ENCODE assay signal across 8 cellular contexts in genomic region chr11:65425971-65426838, GRCh38. TPM values are rescaled to one million over a fixed set of nuclear protein-coding genes. Genes with fewer than 3 reads are reported as not detected.
A peak's percentile ranks its signal among the peaks of the same experiment; 100 is the strongest.
DNase-seq lines count a peak whose midpoint lies in the region; ATAC-seq and TF ChIP-seq lines count a peak whose summit lies in the region.

No MANE protein-coding gene starts in this region.

- peak overlapping the region; percentile 83 for H3K4me3 ChIP-seq in endodermal cell (ENCODE audit: low read length)
- peak overlapping the region; percentile 74 for H3K4me3 ChIP-seq in naive thymus-derived CD4-positive, alpha-beta T cell (ENCODE audit: low read length)

- no peak for TF ChIP-seq CTCF in endodermal cell (conservative IDR thresholded peaks at IDR 0.05)

- H3K4me1 Mint-ChIP-seq in T-cell, result peaks cover 52 to 90% (median 52%) of the 10 kb centered on the region in 3 donors
- peaks cover 77% of the 10 kb centered on the region for H3K4me1 Mint-ChIP-seq in endodermal cell
- H3K4me1 Mint-ChIP-seq in naive thymus-derived CD4-positive, alpha-beta T cell, result peaks cover 44 to 80% (median 51%) of the 10 kb centered on the region in 7 donors

- no peaks in the 10 kb centered on the region for H3K27me3 ChIP-seq in endodermal cell (ENCODE audit: control insufficient read depth, insufficient read depth, low read length, poor library complexity, severe bottlenecking)
- H3K27me3 ChIP-seq in naive thymus-derived CD4-positive, alpha-beta T cell (ENCODE audit: control insufficient read depth in 2 of 2, insufficient read depth in 2 of 2, low read length in 2 of 2), result no peaks in the 10 kb centered on the region

- no peak overlapping the region for H3K27ac ChIP-seq in endodermal cell (ENCODE audit: low read depth, low read length)
- peak overlapping the region; percentile 98 for H3K27ac ChIP-seq in naive thymus-derived CD4-positive, alpha-beta T cell (ENCODE audit: low read depth, low read length)

- 56 to 83% methylated on average over 2 to 8 of the region's 9 CpGs for WGBS in endodermal cell (ENCODE audit: insufficient coverage in 1 of 2, insufficient read length in 1 of 2), 2 experiments

- H3K9me3 Mint-ChIP-seq in T-cell, result no peaks in the 10 kb centered on the region
- H3K9me3 Mint-ChIP-seq in endodermal cell, result no peaks in the 10 kb centered on the region
- H3K9me3 Mint-ChIP-seq in naive thymus-derived CD4-positive, alpha-beta T cell, result peaks cover 0 to 17% (median 0%) of the 10 kb centered on the region in 11 donors

- H3K4me3 Mint-ChIP-seq in T-cell, result peak overlapping the region; percentile 91 to 100 (median 98)
- peak overlapping the region; percentile 62 for H3K4me3 Mint-ChIP-seq in endodermal cell
- peak overlapping the region; percentile 92 to 100 (median 97) for H3K4me3 Mint-ChIP-seq in naive thymus-derived CD4-positive, alpha-beta T cell

- H3K4me1 ChIP-seq in endodermal cell (ENCODE audit: control insufficient read depth, insufficient read depth, low read length), result peaks cover 8% of the 10 kb centered on the region
- H3K4me1 ChIP-seq in naive thymus-derived CD4-positive, alpha-beta T cell (ENCODE audit: control insufficient read depth in 2 of 2, insufficient read depth in 2 of 2, low read length in 2 of 2), result peaks cover 47 to 48% of the 10 kb centered on the region in 2 donors

- peaks cover 9% of the 10 kb centered on the region for H3K36me3 ChIP-seq in endodermal cell (ENCODE audit: control insufficient read depth, insufficient read depth, low read length)
- H3K36me3 ChIP-seq in naive thymus-derived CD4-positive, alpha-beta T cell (ENCODE audit: control insufficient read depth in 2 of 3, insufficient read depth in 3 of 3, low read length in 3 of 3), result peaks cover 0 to 8% (median 0%) of the 10 kb centered on the region in 3 experiments

- DNase-seq in DMS53 treated with DMSO at 0.1 percent for 48 hours (lab: John Stamatoyannopoulos, UW; ENCODE audit: unreplicated experiment) (peak; percentile 59), T-cell (peak in 7 of 34 experiments; percentile 16 to 57 (median 42)), endodermal cell (no peak), HPDE6-E6E7 (ENCODE audit: extremely low spot score) (no peak)
- peak in 8 of 9 donors; percentile 30 to 86 (median 78) for DNase-seq in naive thymus-derived CD4-positive, alpha-beta T cell

- no peaks in the 10 kb centered on the region for H3K9me3 ChIP-seq in endodermal cell (ENCODE audit: control insufficient read depth, low read length)
- no peaks in the 10 kb centered on the region for H3K9me3 ChIP-seq in naive thymus-derived CD4-positive, alpha-beta T cell (ENCODE audit: control insufficient read depth in 2 of 3, low read length in 3 of 3)

- no peaks in the 10 kb centered on the region for H3K27me3 Mint-ChIP-seq in T-cell
- no peaks in the 10 kb centered on the region for H3K27me3 Mint-ChIP-seq in endodermal cell (ENCODE audit: insufficient read depth)
- peaks cover 0 to 32% (median 0%) of the 10 kb centered on the region in 5 donors for H3K27me3 Mint-ChIP-seq in naive thymus-derived CD4-positive, alpha-beta T cell

- POLR2A ChIA-PET in T-cell (lab: Charles Lee), result interaction anchor here (0.6 to 12.1 kb wide), 8 partner anchors 9 to 647 kb away, joined by 3 to 306 read pairs (median 4); partner anchors contain the start of gene MALAT1 (in 2 of the 2)
- POLR2A ChIA-PET in naive thymus-derived CD4-positive, alpha-beta T cell (lab: Charles Lee), result interaction anchor here (0.9 to 21.7 kb wide), 12 partner anchors 9 to 188 kb away, joined by 3 to 2591 read pairs (median 40); partner anchors contain the start of genes FAM89B, FRMD8, MALAT1 and MAP3K11

- CTCF ChIA-PET in T-cell (lab: Charles Lee), result interaction anchor here in 1 of 2 donors (0.7 to 1.7 kb wide), 2 partner anchors 76 to 82 kb away, joined by 5 to 11 read pairs; no protein-coding TSS in a partner anchor
- CTCF ChIA-PET in naive thymus-derived CD4-positive, alpha-beta T cell (lab: Charles Lee), result interaction anchor here (1.4 to 4.7 kb wide), 5 partner anchors 10 to 82 kb away, joined by 4 to 42 read pairs (median 7); partner anchors contain the start of gene MALAT1

- intact Hi-C loops in naive thymus-derived CD4-positive, alpha-beta T cell (cut with micrococcal nuclease), result loop anchor here (1.0 to 10.0 kb wide), 6 partner anchors 9 to 651 kb away; partner anchors contain the start of genes MALAT1 (in 1 of the 2), SF1 (in 1 of the 2) and SLC25A45 (in 1 of the 2)

- peak overlapping the region; percentile 98 to 99 for H3K27ac Mint-ChIP-seq in T-cell
- H3K27ac Mint-ChIP-seq in endodermal cell, result peak overlapping the region; percentile 83
- H3K27ac Mint-ChIP-seq in naive thymus-derived CD4-positive, alpha-beta T cell, result peak overlapping the region; percentile 97 to 100 (median 99)

- H3K36me3 Mint-ChIP-seq in T-cell (peaks cover 54% of the 10 kb centered on the region), endodermal cell (ENCODE audit: low read depth) (peaks cover 3% of the 10 kb centered on the region)
- peaks cover 5 to 64% (median 24%) of the 10 kb centered on the region in 5 donors for H3K36me3 Mint-ChIP-seq in naive thymus-derived CD4-positive, alpha-beta T cell

- peak overlapping the region; percentile 98 for H3K9ac ChIP-seq in endodermal cell (ENCODE audit: extremely low read depth, low read length, poor library complexity, severe bottlenecking)

- ATAC-seq in HG03095 (IDR thresholded peaks at IDR 0.05; ENCODE audit: unreplicated experiment) (peak; percentile 28), T-cell (replicated peaks in 1 of 4) (peak; percentile 8 to 43 (median 8)), HG03378 (IDR thresholded peaks at IDR 0.05; ENCODE audit: unreplicated experiment) (no peak), HG03097 (IDR thresholded peaks at IDR 0.05; ENCODE audit: low FRiP score, unreplicated experiment) (no peak)
- ATAC-seq in naive thymus-derived CD4-positive, alpha-beta T cell, result peak; percentile 39

RNA-seq across cellular contexts. Expression of gene NEAT1, which starts 3.6 kb away (rescaled TPM):
- total RNA-seq in T-cell, result 1,000 to 10,000 TPM in 1 of 5 donors, 100 to 1,000 TPM in 4; 368 to 1,017 (median 906) TPM
- total RNA-seq in endodermal cell, result 10 to 100 TPM; 61.3 to 85.2 TPM
- polyA plus RNA-seq in endodermal cell (2013, experiment 1 of 2), result 21.0 TPM
- 14.2 TPM for polyA plus RNA-seq in endodermal cell (2013, experiment 2 of 2)
- total RNA-seq in naive thymus-derived CD4-positive, alpha-beta T cell, result 1,000 to 10,000 TPM in 1 of 5 experiments, 100 to 1,000 TPM in 4; 358 to 1,454 (median 414) TPM
- polyA plus RNA-seq in naive thymus-derived CD4-positive, alpha-beta T cell, result 1 to 10 TPM; 2.5 to 2.6 TPM

RNA-seq across cellular contexts. Expression of gene FRMD8, which starts 39.8 kb away (rescaled TPM):
- total RNA-seq in T-cell (10 to 100 TPM; 35.6 to 79.1 (median 77.8) TPM), endodermal cell (10 to 100 TPM; 27.4 to 29.6 TPM)
- 10.8 TPM for polyA plus RNA-seq in endodermal cell (2013, experiment 1 of 2)
- 11.9 TPM for polyA plus RNA-seq in endodermal cell (2013, experiment 2 of 2)
- 10 to 100 TPM; 28.9 to 66.8 (median 44.7) TPM for total RNA-seq in naive thymus-derived CD4-positive, alpha-beta T cell
- 10 to 100 TPM; 39.3 to 55.8 TPM for polyA plus RNA-seq in naive thymus-derived CD4-positive, alpha-beta T cell

RNA-seq across cellular contexts. Expression of gene SLC25A45, which starts 43.8 kb away (rescaled TPM):
- total RNA-seq in T-cell, result 10 to 100 TPM; 18.7 to 72.2 (median 22.6) TPM
- total RNA-seq in endodermal cell, result 1 to 10 TPM; 3.0 to 6.3 TPM
- 0.71 TPM for polyA plus RNA-seq in endodermal cell (2013, experiment 1 of 2)
- 0.50 TPM for polyA plus RNA-seq in endodermal cell (2013, experiment 2 of 2)
- total RNA-seq in naive thymus-derived CD4-positive, alpha-beta T cell, result 10 to 100 TPM; 20.2 to 90.6 (median 34.1) TPM
- polyA plus RNA-seq in naive thymus-derived CD4-positive, alpha-beta T cell, result 10 to 100 TPM; 12.3 to 21.3 TPM

Comparison
In these comparisons a context has a peak if more than half of its experiments do, and no peak if none do; other contexts are left out.
1. DNase-seq: peak in DMS53 treated with DMSO at 0.1 percent for 48 hours (single experiment) and naive thymus-derived CD4-positive, alpha-beta T cell (8 of 9); none in endodermal cell (single experiment) and HPDE6-E6E7 (single experiment).
2. ATAC-seq: peak in HG03095 (single experiment), T-cell (4 of 4) and naive thymus-derived CD4-positive, alpha-beta T cell (single experiment); none in HG03378 (single experiment) and HG03097 (single experiment).
3. RNA of gene NEAT1, which starts 3.6 kb away (total RNA-seq): 368 to 1,017 TPM in T-cell and 358 to 1,454 TPM in naive thymus-derived CD4-positive, alpha-beta T cell; 61.3 to 85.2 TPM in endodermal cell; every median in the first group is over 4 times any median in the second.
4. Peak in every context shown above with its lines, with median percentiles within 50 percentile points of each other: H3K27ac Mint-ChIP-seq and H3K4me3 Mint-ChIP-seq.